In genomic region chr1:219891846-219892245, GRCh38 we compare ENCODE assay signal across 4 cellular contexts. TPM values are rescaled to one million over a fixed set of nuclear protein-coding genes. Genes with fewer than 3 reads are reported as not detected.
"Had no signal": no experiment of that assay in that cellular context is flagged by ENCODE, and none has a peak within 500 bp of the region (broad histone marks: within the 10 kb centered on the region; RNA-seq: fewer than 3 reads in every experiment).

No MANE protein-coding gene starts in this region.

RNA-seq across cellular contexts. Expression of gene SLC30A10, which starts 36.5 kb away (rescaled TPM):
- total RNA-seq: LHCN-M2, M059J, MCF 10A, NCI-H460 had no signal
